In genomic region chr16:79658301-79659001, GRCh38 we compare ENCODE assay signal across 11 cellular contexts. TPM values are rescaled to one million over a fixed set of nuclear protein-coding genes. Genes with fewer than 3 reads are reported as not detected.
DNase-seq lines count a peak whose midpoint lies in the region; ATAC-seq and TF ChIP-seq lines count a peak whose summit lies in the region.
"Had no signal": no experiment of that assay in that cellular context is flagged by ENCODE, and none has a peak within 500 bp of the region (broad histone marks: within the 10 kb centered on the region; RNA-seq: fewer than 3 reads in every experiment).

No MANE protein-coding gene starts in this region.

- no peaks in the 10 kb centered on the region for H3K27me3 ChIP-seq in CD4-positive, alpha-beta T cell (ENCODE audit: control insufficient read depth, insufficient read depth, low read length)
- H3K27me3 ChIP-seq: BLaER1 treated with 17β-estradiol and CSF1 and Interleukin-3, amounts not matched to agents 10 nM and 100 nM; body of pancreas had no signal

- no peak for TF ChIP-seq CTCF in CD4-positive, alpha-beta T cell (IDR thresholded peaks at IDR 0.05)

- no peak overlapping the region for H3K4me3 Mint-ChIP-seq in activated T-helper 17 cell treated with anti-CD3 and anti-CD28 coated beads, Interleukin-2, amount 50 U/mL, for 72 hours
- no peak overlapping the region for H3K4me3 Mint-ChIP-seq in CD4-positive, alpha-beta T cell

- DNase-seq in A172 (ENCODE audit: low spot score), result peak; percentile 91
- peak; percentile 40 for DNase-seq in HT-29 (ENCODE audit: low spot score)
- peak; percentile 68 for DNase-seq in iris pigment epithelial cell (ENCODE audit: low read depth)
- DNase-seq in CD4-positive, alpha-beta T cell, result no peak
- no peak for DNase-seq in NCI-H2196 treated with DMSO at 0.1 percent for 48 hours (lab: John Stamatoyannopoulos, UW; ENCODE audit: unreplicated experiment)
- DNase-seq: activated CD4-positive, alpha-beta T cell treated with anti-CD3 and anti-CD28 coated beads for 48 hours had no signal

- H3K36me3 Mint-ChIP-seq in activated T-helper 17 cell treated with anti-CD3 and anti-CD28 coated beads, Interleukin-2, amount 50 U/mL, for 72 hours (ENCODE audit: low read depth), result no peaks in the 10 kb centered on the region
- H3K36me3 Mint-ChIP-seq in CD4-positive, alpha-beta T cell (ENCODE audit: low read depth), result no peaks in the 10 kb centered on the region

- no peaks in the 10 kb centered on the region for H3K27me3 Mint-ChIP-seq in activated T-helper 17 cell treated with anti-CD3 and anti-CD28 coated beads, Interleukin-2, amount 50 U/mL, for 72 hours
- H3K27me3 Mint-ChIP-seq in CD4-positive, alpha-beta T cell, result no peaks in the 10 kb centered on the region

- no peaks in the 10 kb centered on the region for H3K9me3 Mint-ChIP-seq in activated T-helper 17 cell treated with anti-CD3 and anti-CD28 coated beads, Interleukin-2, amount 50 U/mL, for 72 hours
- H3K9me3 Mint-ChIP-seq in CD4-positive, alpha-beta T cell, result no peaks in the 10 kb centered on the region

- H3K4me1 Mint-ChIP-seq in activated T-helper 17 cell treated with anti-CD3 and anti-CD28 coated beads, Interleukin-2, amount 50 U/mL, for 72 hours, result no peaks in the 10 kb centered on the region
- no peaks in the 10 kb centered on the region for H3K4me1 Mint-ChIP-seq in CD4-positive, alpha-beta T cell (ENCODE audit: low read depth)

- no peaks in the 10 kb centered on the region for H3K9me3 ChIP-seq in CD4-positive, alpha-beta T cell (ENCODE audit: control insufficient read depth, low read length)
- H3K9me3 ChIP-seq: BLaER1 treated with 17β-estradiol and CSF1 and Interleukin-3, amounts not matched to agents 10 nM and 100 nM; body of pancreas had no signal

- H3K27ac ChIP-seq in CD4-positive, alpha-beta T cell (ENCODE audit: low read depth, low read length), result no peak overlapping the region
- H3K27ac ChIP-seq: BLaER1 treated with 17β-estradiol and CSF1 and Interleukin-3, amounts not matched to agents 10 nM and 100 nM; body of pancreas had no signal

- peak; percentile 97 for ATAC-seq in activated T-helper 17 cell treated with anti-CD3 and anti-CD28 coated beads, Interleukin-2, amount 50 U/mL, for 72 hours (replicated peaks)
- ATAC-seq in GM19455 (IDR thresholded peaks at IDR 0.05; ENCODE audit: unreplicated experiment) (no peak), HG03571 (IDR thresholded peaks at IDR 0.05; ENCODE audit: unreplicated experiment) (no peak)
- ATAC-seq in CD4-positive, alpha-beta T cell (ENCODE audit: poor library complexity), result no peak
- ATAC-seq: body of pancreas had no signal

- intact Hi-C loops in CD4-positive, alpha-beta T cell (cut with DNase I, micrococcal nuclease), result no loop called here

- POLR2A ChIA-PET in CD4-positive, alpha-beta T cell (lab: Charles Lee), result no interaction called here

- CTCF ChIA-PET in CD4-positive, alpha-beta T cell (lab: Charles Lee), result interaction anchor here (0.6 kb wide), 1 partner anchor 1504 kb away, joined by 3 read pairs; no protein-coding TSS in a partner anchor

- H3K27ac Mint-ChIP-seq in activated T-helper 17 cell treated with anti-CD3 and anti-CD28 coated beads, Interleukin-2, amount 50 U/mL, for 72 hours, result no peak overlapping the region
- no peak overlapping the region for H3K27ac Mint-ChIP-seq in CD4-positive, alpha-beta T cell

RNA-seq across cellular contexts. Expression of gene MAF, which starts 57.9 kb away (rescaled TPM):
- 0.12 TPM in 1 of 2 replicates, not detected in the other for total RNA-seq in A172 (2014; rRNA removed; shearing (Covaris generic))
- not detected in 2 replicates for total RNA-seq in HT-29 (2014; rRNA removed; shearing (Covaris generic))
- total RNA-seq in activated T-helper 17 cell treated with anti-CD3 and anti-CD28 coated beads, Interleukin-2, amount 50 U/mL, for 72 hours, result 100 to 1,000 TPM; 173 to 375 TPM
- total RNA-seq in CD4-positive, alpha-beta T cell, result 10 to 100 TPM; 36.0 to 36.2 TPM

Comparison
In these comparisons a context has a peak if more than half of its experiments do, and no peak if none do; other contexts are left out.
1. DNase-seq: peak in A172 (single experiment), HT-29 (single experiment) and iris pigment epithelial cell (single experiment); none in CD4-positive, alpha-beta T cell (0 of 10) and NCI-H2196 treated with DMSO at 0.1 percent for 48 hours (single experiment).
2. RNA of gene MAF, which starts 57.9 kb away (total RNA-seq): 173 to 375 TPM in activated T-helper 17 cell treated with anti-CD3 and anti-CD28 coated beads, Interleukin-2, amount 50 U/mL, for 72 hours and 36.0 to 36.2 TPM in CD4-positive, alpha-beta T cell; 0.12 TPM in A172 and not detected in HT-29; every median in the first group is over 10 times any median in the second.